Comparison of ENCODE assay signal across 2 cellular contexts in the genomic region with DNA sequence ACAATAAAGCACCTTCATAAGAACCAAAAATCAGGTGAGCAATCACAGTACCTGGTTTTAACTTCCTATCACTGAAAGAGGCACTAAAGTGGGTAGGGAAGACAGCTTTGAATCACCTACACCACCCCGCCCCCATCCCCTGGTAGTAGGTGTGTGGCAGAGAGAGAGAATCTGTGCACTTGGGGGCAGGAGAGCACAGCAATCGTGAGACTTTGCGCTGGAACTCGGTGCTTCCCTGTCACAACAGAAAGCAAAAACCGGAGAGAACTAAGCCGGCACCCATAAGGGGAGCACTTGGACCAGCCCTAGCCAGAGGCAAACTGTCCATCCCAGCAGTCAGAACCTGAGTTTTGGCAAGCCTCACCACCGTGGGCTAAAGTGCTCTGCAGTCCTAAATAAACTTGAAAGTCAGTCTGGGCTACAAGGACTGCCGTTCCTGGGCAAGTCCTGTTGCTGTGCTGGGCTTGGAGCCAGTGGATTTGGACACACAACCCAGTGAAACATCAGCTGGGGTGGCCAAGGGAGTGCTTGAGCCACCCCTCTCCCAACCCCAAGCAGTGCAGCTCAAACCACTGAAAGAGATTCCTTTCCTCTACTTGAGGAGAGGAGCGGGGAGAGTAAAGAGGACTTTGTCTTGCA.
TF ChIP-seq lines count a peak whose summit lies in the region.

No MANE protein-coding gene starts in this region.

TF ChIP-seq in H1, 55 proteins besides CTCF, POLR2A, EP300 and RAD21:
- TF ChIP-seq TCF12 (IDR thresholded peaks at IDR 0.05; ENCODE audit: low read depth, low read length) (no peak), RNF2 (IDR thresholded peaks at IDR 0.05; ENCODE audit: borderline replicate concordance, low read depth, low read length, missing control alignments, poor library complexity, severe bottlenecking) (no peak), RFX5 (IDR thresholded peaks at IDR 0.05; ENCODE audit: borderline replicate concordance, low read depth, low read length) (no peak), SRF (IDR thresholded peaks at IDR 0.05; ENCODE audit: low read depth, low read length) (no peak), SIRT6 (IDR thresholded peaks at IDR 0.05; ENCODE audit: low read length) (no peak), EZH2 (IDR thresholded peaks at IDR 0.05; ENCODE audit: low read depth, low read length, severe bottlenecking) (no peak), KDM1A (IDR thresholded peaks at IDR 0.05; ENCODE audit: borderline replicate concordance, low read length) (no peak), TAF7 (optimal IDR thresholded peaks at IDR 0.05; ENCODE audit: borderline replicate concordance, low read depth, low read length) (no peak), TAF1 (IDR thresholded peaks at IDR 0.05; ENCODE audit: low read depth, low read length) (no peak), SAP30 (IDR thresholded peaks at IDR 0.05; ENCODE audit: insufficient read depth, insufficient replicate concordance, low read length) (no peak)
- TF ChIP-seq, protein P1, sequence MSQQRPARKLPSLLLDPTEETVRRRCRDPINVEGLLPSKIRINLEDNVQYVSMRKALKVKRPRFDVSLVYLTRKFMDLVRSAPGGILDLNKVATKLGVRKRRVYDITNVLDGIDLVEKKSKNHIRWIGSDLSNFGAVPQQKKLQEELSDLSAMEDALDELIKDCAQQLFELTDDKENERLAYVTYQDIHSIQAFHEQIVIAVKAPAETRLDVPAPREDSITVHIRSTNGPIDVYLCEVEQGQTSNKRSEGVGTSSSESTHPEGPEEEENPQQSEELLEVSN (IDR thresholded peaks at IDR 0.05): no peak

TF ChIP-seq in liver, 16 proteins besides CTCF, POLR2A, EP300 and RAD21:
- TF ChIP-seq SP1 (IDR thresholded peaks at IDR 0.05): no peak
- peak; percentile 7 to 38 for TF ChIP-seq HNF4A (conservative IDR thresholded peaks at IDR 0.05)
